ENCODE assay signal across 2 cellular contexts in genomic region chr3:170000051-170000450, GRCh38.
TF ChIP-seq lines count a peak whose summit lies in the region.

No MANE protein-coding gene starts in this region.

TF ChIP-seq in HepG2, 621 proteins besides CTCF, POLR2A, EP300 and RAD21:
- peak; percentile 97 for TF ChIP-seq ZNF564 (CRISPR knock-in tag; IDR thresholded peaks at IDR 0.05)
- no peak for TF ChIP-seq CERS6 (CRISPR knock-in tag; IDR thresholded peaks at IDR 0.05)
- no peak for TF ChIP-seq ELK4 (CRISPR knock-in tag; IDR thresholded peaks at IDR 0.05; ENCODE audit: borderline replicate concordance)
- no peak for TF ChIP-seq ASH2L (IDR thresholded peaks at IDR 0.05; ENCODE audit: insufficient read length, low read depth, low read length)
- no peak for TF ChIP-seq ZNF207 (IDR thresholded peaks at IDR 0.05; ENCODE audit: borderline replicate concordance)
- no peak for TF ChIP-seq TMF1 (CRISPR knock-in tag; IDR thresholded peaks at IDR 0.05; ENCODE audit: low read depth)
- TF ChIP-seq ZBTB14 (CRISPR knock-in tag; IDR thresholded peaks at IDR 0.05) = no peak

TF ChIP-seq in neural cell, 6 proteins besides CTCF, POLR2A, EP300 and RAD21:
- TF ChIP-seq POLR2AphosphoS5 (IDR thresholded peaks at IDR 0.05) (no peak), TAF1 (IDR thresholded peaks at IDR 0.05; ENCODE audit: low read depth) (no peak), REST (IDR thresholded peaks at IDR 0.05; ENCODE audit: borderline replicate concordance) (no peak)
